Comparison of ENCODE assay signal across 3 cellular contexts in the genomic region with DNA sequence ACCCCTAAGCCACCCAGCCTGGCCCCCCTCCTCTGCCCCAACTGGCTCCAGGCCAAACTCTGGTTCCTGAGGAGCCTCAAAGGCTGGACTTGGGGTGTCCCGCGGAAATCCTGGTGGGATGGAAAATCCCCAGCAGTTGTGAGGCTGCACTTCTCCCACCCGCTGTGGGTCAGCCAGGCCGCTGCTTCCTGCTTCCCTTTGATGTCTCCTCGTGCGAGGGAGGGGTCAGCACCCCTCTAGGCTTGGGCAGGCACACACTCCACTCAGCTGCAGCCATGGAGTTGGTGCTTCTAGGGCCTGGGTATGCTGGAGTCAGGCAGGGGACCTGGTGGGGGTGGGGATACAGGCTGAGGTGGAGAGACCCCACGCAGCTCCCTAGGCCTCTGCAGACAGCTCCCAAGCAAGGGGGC.
A peak's percentile ranks its signal among the peaks of the same experiment; 100 is the strongest.
TF ChIP-seq lines count a peak whose summit lies in the region.

No MANE protein-coding gene starts in this region.

TF ChIP-seq in HEK293, 187 proteins besides CTCF, POLR2A, EP300 and RAD21:
- TF ChIP-seq ZIC2 (tag by site-specific recombination; IDR thresholded peaks at IDR 0.05) = peak; percentile 18; the same call in 1 of the 2 replicates
- TF ChIP-seq, protein P1, sequence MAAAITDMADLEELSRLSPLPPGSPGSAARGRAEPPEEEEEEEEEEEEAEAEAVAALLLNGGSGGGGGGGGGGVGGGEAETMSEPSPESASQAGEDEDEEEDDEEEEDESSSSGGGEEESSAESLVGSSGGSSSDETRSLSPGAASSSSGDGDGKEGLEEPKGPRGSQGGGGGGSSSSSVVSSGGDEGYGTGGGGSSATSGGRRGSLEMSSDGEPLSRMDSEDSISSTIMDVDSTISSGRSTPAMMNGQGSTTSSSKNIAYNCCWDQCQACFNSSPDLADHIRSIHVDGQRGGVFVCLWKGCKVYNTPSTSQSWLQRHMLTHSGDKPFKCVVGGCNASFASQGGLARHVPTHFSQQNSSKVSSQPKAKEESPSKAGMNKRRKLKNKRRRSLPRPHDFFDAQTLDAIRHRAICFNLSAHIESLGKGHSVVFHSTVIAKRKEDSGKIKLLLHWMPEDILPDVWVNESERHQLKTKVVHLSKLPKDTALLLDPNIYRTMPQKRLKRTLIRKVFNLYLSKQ (tag by site-specific recombination; IDR thresholded peaks at IDR 0.05; ENCODE audit: borderline replicate concordance) = no peak
TF ChIP-seq in HEK293: peak in this region for 1.

TF ChIP-seq in K562, 482 proteins besides CTCF, POLR2A, EP300 and RAD21:
- TF ChIP-seq RAD51 (IDR thresholded peaks at IDR 0.05; ENCODE audit: borderline replicate concordance, low read depth) (no peak), NFIC (IDR thresholded peaks at IDR 0.05) (peak; percentile 79), ZNF780A (CRISPR knock-in tag; IDR thresholded peaks at IDR 0.05) (no peak), VEZF1 (CRISPR knock-in tag; IDR thresholded peaks at IDR 0.05) (peak; percentile 17; the same call in 1 of the 2 replicates), ZC3H4 (CRISPR knock-in tag; IDR thresholded peaks at IDR 0.05; ENCODE audit: borderline replicate concordance) (no peak), YY1 (IDR thresholded peaks at IDR 0.05; ENCODE audit: borderline replicate concordance in 1 of 3, control insufficient read depth in 1 of 3, extremely low read depth in 1 of 3, insufficient read depth in 3 of 3, insufficient read length in 1 of 3, insufficient replicate concordance in 2 of 3, low read depth in 1 of 3, low read length in 2 of 3) (no peak), SOX6 (IDR thresholded peaks at IDR 0.05) (no peak)
- TF ChIP-seq, protein P2, sequence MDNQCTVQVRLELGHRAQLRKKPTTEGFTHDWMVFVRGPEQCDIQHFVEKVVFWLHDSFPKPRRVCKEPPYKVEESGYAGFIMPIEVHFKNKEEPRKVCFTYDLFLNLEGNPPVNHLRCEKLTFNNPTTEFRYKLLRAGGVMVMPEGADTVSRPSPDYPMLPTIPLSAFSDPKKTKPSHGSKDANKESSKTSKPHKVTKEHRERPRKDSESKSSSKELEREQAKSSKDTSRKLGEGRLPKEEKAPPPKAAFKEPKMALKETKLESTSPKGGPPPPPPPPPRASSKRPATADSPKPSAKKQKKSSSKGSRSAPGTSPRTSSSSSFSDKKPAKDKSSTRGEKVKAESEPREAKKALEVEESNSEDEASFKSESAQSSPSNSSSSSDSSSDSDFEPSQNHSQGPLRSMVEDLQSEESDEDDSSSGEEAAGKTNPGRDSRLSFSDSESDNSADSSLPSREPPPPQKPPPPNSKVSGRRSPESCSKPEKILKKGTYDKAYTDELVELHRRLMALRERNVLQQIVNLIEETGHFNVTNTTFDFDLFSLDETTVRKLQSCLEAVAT (IDR thresholded peaks at IDR 0.05) = no peak

TF ChIP-seq in HepG2, 621 proteins besides CTCF, POLR2A, EP300 and RAD21 (continues in another document):
- TF ChIP-seq ZNF609 (CRISPR knock-in tag; IDR thresholded peaks at IDR 0.05; ENCODE audit: borderline replicate concordance) (peak; percentile 21; the same call in 1 of the 2 replicates), ZNF577 (CRISPR knock-in tag; IDR thresholded peaks at IDR 0.05; ENCODE audit: borderline replicate concordance, low read depth) (no peak), AGO2 (optimal IDR thresholded peaks at IDR 0.05; ENCODE audit: low read depth, low read length) (peak; percentile 90), SOX13 (IDR thresholded peaks at IDR 0.05) (no peak), SOX13 (CRISPR knock-in tag; conservative IDR thresholded peaks at IDR 0.05 in 1 of 2, IDR thresholded peaks at IDR 0.05 in 1 of 2) (peak in 1 of 2 experiments; percentile 27; a peak in 1 of 4 replicates), RBM22 (optimal IDR thresholded peaks at IDR 0.05; ENCODE audit: low read length) (peak; percentile 96), RARA (CRISPR knock-in tag; IDR thresholded peaks at IDR 0.05) (peak; percentile 37; the same call in 1 of the 2 replicates), KMT2A (CRISPR knock-in tag; IDR thresholded peaks at IDR 0.05) (no peak), ELF1 (CRISPR knock-in tag; IDR thresholded peaks at IDR 0.05) (peak; percentile 36; the same call in 1 of the 2 replicates), ARHGAP35 (CRISPR knock-in tag; IDR thresholded peaks at IDR 0.05; ENCODE audit: borderline replicate concordance) (0 out of 2 replicates have a peak, but pooled peaks have one; percentile 18), PHF21A (CRISPR knock-in tag; IDR thresholded peaks at IDR 0.05) (peak; percentile 32; the same call in 1 of the 2 replicates), POLR2G (IDR thresholded peaks at IDR 0.05; ENCODE audit: low read depth, low read length) (0 out of 2 replicates have a peak, but pooled peaks have one; percentile 20), TAF1 (CRISPR knock-in tag; IDR thresholded peaks at IDR 0.05) (0 out of 2 replicates have a peak, but pooled peaks have one; percentile 27), ZBTB4 (CRISPR knock-in tag; IDR thresholded peaks at IDR 0.05; ENCODE audit: borderline replicate concordance) (peak; percentile 76; the same call in 1 of the 2 replicates)
- TF ChIP-seq, protein P3, sequence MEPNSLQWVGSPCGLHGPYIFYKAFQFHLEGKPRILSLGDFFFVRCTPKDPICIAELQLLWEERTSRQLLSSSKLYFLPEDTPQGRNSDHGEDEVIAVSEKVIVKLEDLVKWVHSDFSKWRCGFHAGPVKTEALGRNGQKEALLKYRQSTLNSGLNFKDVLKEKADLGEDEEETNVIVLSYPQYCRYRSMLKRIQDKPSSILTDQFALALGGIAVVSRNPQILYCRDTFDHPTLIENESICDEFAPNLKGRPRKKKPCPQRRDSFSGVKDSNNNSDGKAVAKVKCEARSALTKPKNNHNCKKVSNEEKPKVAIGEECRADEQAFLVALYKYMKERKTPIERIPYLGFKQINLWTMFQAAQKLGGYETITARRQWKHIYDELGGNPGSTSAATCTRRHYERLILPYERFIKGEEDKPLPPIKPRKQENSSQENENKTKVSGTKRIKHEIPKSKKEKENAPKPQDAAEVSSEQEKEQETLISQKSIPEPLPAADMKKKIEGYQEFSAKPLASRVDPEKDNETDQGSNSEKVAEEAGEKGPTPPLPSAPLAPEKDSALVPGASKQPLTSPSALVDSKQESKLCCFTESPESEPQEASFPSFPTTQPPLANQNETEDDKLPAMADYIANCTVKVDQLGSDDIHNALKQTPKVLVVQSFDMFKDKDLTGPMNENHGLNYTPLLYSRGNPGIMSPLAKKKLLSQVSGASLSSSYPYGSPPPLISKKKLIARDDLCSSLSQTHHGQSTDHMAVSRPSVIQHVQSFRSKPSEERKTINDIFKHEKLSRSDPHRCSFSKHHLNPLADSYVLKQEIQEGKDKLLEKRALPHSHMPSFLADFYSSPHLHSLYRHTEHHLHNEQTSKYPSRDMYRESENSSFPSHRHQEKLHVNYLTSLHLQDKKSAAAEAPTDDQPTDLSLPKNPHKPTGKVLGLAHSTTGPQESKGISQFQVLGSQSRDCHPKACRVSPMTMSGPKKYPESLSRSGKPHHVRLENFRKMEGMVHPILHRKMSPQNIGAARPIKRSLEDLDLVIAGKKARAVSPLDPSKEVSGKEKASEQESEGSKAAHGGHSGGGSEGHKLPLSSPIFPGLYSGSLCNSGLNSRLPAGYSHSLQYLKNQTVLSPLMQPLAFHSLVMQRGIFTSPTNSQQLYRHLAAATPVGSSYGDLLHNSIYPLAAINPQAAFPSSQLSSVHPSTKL (CRISPR knock-in tag; IDR thresholded peaks at IDR 0.05) = 0 out of 2 replicates have a peak, but pooled peaks have one; percentile 23
- TF ChIP-seq, protein P4, sequence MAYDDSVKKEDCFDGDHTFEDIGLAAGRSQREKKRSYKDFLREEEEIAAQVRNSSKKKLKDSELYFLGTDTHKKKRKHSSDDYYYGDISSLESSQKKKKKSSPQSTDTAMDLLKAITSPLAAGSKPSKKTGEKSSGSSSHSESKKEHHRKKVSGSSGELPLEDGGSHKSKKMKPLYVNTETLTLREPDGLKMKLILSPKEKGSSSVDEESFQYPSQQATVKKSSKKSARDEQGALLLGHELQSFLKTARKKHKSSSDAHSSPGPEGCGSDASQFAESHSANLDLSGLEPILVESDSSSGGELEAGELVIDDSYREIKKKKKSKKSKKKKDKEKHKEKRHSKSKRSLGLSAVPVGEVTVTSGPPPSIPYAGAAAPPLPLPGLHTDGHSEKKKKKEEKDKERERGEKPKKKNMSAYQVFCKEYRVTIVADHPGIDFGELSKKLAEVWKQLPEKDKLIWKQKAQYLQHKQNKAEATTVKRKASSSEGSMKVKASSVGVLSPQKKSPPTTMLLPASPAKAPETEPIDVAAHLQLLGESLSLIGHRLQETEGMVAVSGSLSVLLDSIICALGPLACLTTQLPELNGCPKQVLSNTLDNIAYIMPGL (CRISPR knock-in tag; IDR thresholded peaks at IDR 0.05; ENCODE audit: borderline replicate concordance in 1 of 2, low read depth in 1 of 2) = 0 out of 4 replicates have a peak, but pooled peaks of 1 of the 2 experiments have one; percentile 28
- TF ChIP-seq, protein P5, sequence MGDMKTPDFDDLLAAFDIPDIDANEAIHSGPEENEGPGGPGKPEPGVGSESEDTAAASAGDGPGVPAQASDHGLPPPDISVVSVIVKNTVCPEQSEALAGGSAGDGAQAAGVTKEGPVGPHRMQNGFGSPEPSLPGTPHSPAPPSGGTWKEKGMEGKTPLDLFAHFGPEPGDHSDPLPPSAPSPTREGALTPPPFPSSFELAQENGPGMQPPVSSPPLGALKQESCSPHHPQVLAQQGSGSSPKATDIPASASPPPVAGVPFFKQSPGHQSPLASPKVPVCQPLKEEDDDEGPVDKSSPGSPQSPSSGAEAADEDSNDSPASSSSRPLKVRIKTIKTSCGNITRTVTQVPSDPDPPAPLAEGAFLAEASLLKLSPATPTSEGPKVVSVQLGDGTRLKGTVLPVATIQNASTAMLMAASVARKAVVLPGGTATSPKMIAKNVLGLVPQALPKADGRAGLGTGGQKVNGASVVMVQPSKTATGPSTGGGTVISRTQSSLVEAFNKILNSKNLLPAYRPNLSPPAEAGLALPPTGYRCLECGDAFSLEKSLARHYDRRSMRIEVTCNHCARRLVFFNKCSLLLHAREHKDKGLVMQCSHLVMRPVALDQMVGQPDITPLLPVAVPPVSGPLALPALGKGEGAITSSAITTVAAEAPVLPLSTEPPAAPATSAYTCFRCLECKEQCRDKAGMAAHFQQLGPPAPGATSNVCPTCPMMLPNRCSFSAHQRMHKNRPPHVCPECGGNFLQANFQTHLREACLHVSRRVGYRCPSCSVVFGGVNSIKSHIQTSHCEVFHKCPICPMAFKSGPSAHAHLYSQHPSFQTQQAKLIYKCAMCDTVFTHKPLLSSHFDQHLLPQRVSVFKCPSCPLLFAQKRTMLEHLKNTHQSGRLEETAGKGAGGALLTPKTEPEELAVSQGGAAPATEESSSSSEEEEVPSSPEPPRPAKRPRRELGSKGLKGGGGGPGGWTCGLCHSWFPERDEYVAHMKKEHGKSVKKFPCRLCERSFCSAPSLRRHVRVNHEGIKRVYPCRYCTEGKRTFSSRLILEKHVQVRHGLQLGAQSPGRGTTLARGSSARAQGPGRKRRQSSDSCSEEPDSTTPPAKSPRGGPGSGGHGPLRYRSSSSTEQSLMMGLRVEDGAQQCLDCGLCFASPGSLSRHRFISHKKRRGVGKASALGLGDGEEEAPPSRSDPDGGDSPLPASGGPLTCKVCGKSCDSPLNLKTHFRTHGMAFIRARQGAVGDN (CRISPR knock-in tag; IDR thresholded peaks at IDR 0.05) = peak; percentile 31; the same call in 1 of the 2 replicates
